Comparison of ENCODE assay signal across 1 cellular context in the genomic region with DNA sequence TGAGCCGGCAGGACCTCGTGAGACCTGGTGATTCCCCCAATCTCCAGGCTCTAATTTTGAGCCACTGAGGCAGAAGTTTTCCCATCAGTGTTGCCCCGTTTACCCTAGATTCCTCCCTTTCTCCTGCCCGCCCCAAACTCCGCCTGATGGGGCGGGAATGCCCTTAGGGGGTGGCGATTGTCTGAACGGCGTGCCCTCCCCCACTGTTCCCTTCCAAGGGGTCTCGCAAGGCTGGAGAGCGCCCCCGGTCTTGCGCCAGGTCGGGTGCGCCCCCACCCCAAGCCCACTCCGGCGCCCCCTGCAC.
TF ChIP-seq lines count a peak whose summit lies in the region.

No MANE protein-coding gene starts in this region.

TF ChIP-seq in HepG2, 621 proteins besides CTCF, POLR2A, EP300 and RAD21 (continues in another document):
- TF ChIP-seq NR1H2 (CRISPR knock-in tag; IDR thresholded peaks at IDR 0.05; ENCODE audit: borderline replicate concordance, low read depth): no peak; the same call in 1 of the 2 replicates
- TF ChIP-seq, protein P1, sequence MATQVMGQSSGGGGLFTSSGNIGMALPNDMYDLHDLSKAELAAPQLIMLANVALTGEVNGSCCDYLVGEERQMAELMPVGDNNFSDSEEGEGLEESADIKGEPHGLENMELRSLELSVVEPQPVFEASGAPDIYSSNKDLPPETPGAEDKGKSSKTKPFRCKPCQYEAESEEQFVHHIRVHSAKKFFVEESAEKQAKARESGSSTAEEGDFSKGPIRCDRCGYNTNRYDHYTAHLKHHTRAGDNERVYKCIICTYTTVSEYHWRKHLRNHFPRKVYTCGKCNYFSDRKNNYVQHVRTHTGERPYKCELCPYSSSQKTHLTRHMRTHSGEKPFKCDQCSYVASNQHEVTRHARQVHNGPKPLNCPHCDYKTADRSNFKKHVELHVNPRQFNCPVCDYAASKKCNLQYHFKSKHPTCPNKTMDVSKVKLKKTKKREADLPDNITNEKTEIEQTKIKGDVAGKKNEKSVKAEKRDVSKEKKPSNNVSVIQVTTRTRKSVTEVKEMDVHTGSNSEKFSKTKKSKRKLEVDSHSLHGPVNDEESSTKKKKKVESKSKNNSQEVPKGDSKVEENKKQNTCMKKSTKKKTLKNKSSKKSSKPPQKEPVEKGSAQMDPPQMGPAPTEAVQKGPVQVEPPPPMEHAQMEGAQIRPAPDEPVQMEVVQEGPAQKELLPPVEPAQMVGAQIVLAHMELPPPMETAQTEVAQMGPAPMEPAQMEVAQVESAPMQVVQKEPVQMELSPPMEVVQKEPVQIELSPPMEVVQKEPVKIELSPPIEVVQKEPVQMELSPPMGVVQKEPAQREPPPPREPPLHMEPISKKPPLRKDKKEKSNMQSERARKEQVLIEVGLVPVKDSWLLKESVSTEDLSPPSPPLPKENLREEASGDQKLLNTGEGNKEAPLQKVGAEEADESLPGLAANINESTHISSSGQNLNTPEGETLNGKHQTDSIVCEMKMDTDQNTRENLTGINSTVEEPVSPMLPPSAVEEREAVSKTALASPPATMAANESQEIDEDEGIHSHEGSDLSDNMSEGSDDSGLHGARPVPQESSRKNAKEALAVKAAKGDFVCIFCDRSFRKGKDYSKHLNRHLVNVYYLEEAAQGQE (IDR thresholded peaks at IDR 0.05; ENCODE audit: borderline replicate concordance in 1 of 2, low read depth in 1 of 2, low read length in 2 of 2): no peak
- TF ChIP-seq, protein P2, sequence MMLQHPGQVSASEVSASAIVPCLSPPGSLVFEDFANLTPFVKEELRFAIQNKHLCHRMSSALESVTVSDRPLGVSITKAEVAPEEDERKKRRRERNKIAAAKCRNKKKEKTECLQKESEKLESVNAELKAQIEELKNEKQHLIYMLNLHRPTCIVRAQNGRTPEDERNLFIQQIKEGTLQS (CRISPR knock-in tag; IDR thresholded peaks at IDR 0.05): no peak
- TF ChIP-seq ZFP37 (CRISPR knock-in tag; IDR thresholded peaks at IDR 0.05; ENCODE audit: borderline replicate concordance): 0 out of 2 replicates have a peak, but pooled peaks have one; percentile 8
- peak; percentile 79; the same call in 1 of the 2 replicates for TF ChIP-seq ZNF737 (CRISPR knock-in tag; IDR thresholded peaks at IDR 0.05; ENCODE audit: borderline replicate concordance)
- TF ChIP-seq, protein P3, sequence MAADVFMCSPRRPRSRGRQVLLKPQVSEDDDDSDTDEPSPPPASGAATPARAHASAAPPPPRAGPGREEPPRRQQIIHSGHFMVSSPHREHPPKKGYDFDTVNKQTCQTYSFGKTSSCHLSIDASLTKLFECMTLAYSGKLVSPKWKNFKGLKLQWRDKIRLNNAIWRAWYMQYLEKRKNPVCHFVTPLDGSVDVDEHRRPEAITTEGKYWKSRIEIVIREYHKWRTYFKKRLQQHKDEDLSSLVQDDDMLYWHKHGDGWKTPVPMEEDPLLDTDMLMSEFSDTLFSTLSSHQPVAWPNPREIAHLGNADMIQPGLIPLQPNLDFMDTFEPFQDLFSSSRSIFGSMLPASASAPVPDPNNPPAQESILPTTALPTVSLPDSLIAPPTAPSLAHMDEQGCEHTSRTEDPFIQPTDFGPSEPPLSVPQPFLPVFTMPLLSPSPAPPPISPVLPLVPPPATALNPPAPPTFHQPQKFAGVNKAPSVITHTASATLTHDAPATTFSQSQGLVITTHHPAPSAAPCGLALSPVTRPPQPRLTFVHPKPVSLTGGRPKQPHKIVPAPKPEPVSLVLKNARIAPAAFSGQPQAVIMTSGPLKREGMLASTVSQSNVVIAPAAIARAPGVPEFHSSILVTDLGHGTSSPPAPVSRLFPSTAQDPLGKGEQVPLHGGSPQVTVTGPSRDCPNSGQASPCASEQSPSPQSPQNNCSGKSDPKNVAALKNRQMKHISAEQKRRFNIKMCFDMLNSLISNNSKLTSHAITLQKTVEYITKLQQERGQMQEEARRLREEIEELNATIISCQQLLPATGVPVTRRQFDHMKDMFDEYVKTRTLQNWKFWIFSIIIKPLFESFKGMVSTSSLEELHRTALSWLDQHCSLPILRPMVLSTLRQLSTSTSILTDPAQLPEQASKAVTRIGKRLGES (CRISPR knock-in tag; IDR thresholded peaks at IDR 0.05; ENCODE audit: borderline replicate concordance): no peak
- TF ChIP-seq SKI (IDR thresholded peaks at IDR 0.05; ENCODE audit: partially characterized antibody): no peak
- TF ChIP-seq, protein P4, sequence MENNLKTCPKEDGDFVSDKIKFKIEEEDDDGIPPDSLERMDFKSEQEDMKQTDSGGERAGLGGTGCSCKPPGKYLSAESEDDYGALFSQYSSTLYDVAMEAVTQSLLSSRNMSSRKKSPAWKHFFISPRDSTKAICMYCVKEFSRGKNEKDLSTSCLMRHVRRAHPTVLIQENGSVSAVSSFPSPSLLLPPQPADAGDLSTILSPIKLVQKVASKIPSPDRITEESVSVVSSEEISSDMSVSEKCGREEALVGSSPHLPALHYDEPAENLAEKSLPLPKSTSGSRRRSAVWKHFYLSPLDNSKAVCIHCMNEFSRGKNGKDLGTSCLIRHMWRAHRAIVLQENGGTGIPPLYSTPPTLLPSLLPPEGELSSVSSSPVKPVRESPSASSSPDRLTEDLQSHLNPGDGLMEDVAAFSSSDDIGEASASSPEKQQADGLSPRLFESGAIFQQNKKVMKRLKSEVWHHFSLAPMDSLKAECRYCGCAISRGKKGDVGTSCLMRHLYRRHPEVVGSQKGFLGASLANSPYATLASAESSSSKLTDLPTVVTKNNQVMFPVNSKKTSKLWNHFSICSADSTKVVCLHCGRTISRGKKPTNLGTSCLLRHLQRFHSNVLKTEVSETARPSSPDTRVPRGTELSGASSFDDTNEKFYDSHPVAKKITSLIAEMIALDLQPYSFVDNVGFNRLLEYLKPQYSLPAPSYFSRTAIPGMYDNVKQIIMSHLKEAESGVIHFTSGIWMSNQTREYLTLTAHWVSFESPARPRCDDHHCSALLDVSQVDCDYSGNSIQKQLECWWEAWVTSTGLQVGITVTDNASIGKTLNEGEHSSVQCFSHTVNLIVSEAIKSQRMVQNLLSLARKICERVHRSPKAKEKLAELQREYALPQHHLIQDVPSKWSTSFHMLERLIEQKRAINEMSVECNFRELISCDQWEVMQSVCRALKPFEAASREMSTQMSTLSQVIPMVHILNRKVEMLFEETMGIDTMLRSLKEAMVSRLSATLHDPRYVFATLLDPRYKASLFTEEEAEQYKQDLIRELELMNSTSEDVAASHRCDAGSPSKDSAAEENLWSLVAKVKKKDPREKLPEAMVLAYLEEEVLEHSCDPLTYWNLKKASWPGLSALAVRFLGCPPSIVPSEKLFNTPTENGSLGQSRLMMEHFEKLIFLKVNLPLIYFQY (CRISPR knock-in tag; IDR thresholded peaks at IDR 0.05; ENCODE audit: borderline replicate concordance): 0 out of 2 replicates have a peak, but pooled peaks have one; percentile 4
- no peak for TF ChIP-seq ZNF619 (CRISPR knock-in tag; IDR thresholded peaks at IDR 0.05)
- TF ChIP-seq YEATS2 (CRISPR knock-in tag; IDR thresholded peaks at IDR 0.05; ENCODE audit: borderline replicate concordance): no peak
- TF ChIP-seq ZNF781 (CRISPR knock-in tag; IDR thresholded peaks at IDR 0.05; ENCODE audit: borderline replicate concordance, not compliant biosample characterization): peak; percentile 2
- TF ChIP-seq, protein P5, sequence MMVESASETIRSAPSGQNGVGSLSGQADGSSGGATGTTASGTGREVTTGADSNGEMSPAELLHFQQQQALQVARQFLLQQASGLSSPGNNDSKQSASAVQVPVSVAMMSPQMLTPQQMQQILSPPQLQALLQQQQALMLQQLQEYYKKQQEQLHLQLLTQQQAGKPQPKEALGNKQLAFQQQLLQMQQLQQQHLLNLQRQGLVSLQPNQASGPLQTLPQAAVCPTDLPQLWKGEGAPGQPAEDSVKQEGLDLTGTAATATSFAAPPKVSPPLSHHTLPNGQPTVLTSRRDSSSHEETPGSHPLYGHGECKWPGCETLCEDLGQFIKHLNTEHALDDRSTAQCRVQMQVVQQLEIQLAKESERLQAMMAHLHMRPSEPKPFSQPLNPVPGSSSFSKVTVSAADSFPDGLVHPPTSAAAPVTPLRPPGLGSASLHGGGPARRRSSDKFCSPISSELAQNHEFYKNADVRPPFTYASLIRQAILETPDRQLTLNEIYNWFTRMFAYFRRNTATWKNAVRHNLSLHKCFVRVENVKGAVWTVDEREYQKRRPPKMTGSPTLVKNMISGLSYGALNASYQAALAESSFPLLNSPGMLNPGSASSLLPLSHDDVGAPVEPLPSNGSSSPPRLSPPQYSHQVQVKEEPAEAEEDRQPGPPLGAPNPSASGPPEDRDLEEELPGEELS (CRISPR knock-in tag; IDR thresholded peaks at IDR 0.05): 0 out of 2 replicates have a peak, but pooled peaks have one; percentile 14
- TF ChIP-seq, protein P6, sequence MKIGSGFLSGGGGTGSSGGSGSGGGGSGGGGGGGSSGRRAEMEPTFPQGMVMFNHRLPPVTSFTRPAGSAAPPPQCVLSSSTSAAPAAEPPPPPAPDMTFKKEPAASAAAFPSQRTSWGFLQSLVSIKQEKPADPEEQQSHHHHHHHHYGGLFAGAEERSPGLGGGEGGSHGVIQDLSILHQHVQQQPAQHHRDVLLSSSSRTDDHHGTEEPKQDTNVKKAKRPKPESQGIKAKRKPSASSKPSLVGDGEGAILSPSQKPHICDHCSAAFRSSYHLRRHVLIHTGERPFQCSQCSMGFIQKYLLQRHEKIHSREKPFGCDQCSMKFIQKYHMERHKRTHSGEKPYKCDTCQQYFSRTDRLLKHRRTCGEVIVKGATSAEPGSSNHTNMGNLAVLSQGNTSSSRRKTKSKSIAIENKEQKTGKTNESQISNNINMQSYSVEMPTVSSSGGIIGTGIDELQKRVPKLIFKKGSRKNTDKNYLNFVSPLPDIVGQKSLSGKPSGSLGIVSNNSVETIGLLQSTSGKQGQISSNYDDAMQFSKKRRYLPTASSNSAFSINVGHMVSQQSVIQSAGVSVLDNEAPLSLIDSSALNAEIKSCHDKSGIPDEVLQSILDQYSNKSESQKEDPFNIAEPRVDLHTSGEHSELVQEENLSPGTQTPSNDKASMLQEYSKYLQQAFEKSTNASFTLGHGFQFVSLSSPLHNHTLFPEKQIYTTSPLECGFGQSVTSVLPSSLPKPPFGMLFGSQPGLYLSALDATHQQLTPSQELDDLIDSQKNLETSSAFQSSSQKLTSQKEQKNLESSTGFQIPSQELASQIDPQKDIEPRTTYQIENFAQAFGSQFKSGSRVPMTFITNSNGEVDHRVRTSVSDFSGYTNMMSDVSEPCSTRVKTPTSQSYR (CRISPR knock-in tag; IDR thresholded peaks at IDR 0.05; ENCODE audit: borderline replicate concordance): peak; percentile 22; the same call in 1 of the 2 replicates
- no peak for TF ChIP-seq HOXA3 (CRISPR knock-in tag; IDR thresholded peaks at IDR 0.05)
- TF ChIP-seq, protein P7, sequence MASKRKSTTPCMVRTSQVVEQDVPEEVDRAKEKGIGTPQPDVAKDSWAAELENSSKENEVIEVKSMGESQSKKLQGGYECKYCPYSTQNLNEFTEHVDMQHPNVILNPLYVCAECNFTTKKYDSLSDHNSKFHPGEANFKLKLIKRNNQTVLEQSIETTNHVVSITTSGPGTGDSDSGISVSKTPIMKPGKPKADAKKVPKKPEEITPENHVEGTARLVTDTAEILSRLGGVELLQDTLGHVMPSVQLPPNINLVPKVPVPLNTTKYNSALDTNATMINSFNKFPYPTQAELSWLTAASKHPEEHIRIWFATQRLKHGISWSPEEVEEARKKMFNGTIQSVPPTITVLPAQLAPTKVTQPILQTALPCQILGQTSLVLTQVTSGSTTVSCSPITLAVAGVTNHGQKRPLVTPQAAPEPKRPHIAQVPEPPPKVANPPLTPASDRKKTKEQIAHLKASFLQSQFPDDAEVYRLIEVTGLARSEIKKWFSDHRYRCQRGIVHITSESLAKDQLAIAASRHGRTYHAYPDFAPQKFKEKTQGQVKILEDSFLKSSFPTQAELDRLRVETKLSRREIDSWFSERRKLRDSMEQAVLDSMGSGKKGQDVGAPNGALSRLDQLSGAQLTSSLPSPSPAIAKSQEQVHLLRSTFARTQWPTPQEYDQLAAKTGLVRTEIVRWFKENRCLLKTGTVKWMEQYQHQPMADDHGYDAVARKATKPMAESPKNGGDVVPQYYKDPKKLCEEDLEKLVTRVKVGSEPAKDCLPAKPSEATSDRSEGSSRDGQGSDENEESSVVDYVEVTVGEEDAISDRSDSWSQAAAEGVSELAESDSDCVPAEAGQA (IDR thresholded peaks at IDR 0.05; ENCODE audit: low read depth): no peak
- TF ChIP-seq, protein P7 (CRISPR knock-in tag; IDR thresholded peaks at IDR 0.05; ENCODE audit: borderline replicate concordance): peak; percentile 58; the same call in 1 of the 2 replicates
- TF ChIP-seq, protein P8, sequence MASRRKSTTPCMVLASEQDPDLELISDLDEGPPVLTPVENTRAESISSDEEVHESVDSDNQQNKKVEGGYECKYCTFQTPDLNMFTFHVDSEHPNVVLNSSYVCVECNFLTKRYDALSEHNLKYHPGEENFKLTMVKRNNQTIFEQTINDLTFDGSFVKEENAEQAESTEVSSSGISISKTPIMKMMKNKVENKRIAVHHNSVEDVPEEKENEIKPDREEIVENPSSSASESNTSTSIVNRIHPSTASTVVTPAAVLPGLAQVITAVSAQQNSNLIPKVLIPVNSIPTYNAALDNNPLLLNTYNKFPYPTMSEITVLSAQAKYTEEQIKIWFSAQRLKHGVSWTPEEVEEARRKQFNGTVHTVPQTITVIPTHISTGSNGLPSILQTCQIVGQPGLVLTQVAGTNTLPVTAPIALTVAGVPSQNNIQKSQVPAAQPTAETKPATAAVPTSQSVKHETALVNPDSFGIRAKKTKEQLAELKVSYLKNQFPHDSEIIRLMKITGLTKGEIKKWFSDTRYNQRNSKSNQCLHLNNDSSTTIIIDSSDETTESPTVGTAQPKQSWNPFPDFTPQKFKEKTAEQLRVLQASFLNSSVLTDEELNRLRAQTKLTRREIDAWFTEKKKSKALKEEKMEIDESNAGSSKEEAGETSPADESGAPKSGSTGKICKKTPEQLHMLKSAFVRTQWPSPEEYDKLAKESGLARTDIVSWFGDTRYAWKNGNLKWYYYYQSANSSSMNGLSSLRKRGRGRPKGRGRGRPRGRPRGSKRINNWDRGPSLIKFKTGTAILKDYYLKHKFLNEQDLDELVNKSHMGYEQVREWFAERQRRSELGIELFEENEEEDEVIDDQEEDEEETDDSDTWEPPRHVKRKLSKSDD (CRISPR knock-in tag; IDR thresholded peaks at IDR 0.05; ENCODE audit: low read depth): 0 out of 2 replicates have a peak, but pooled peaks have one; percentile 61
- TF ChIP-seq ZNF616 (CRISPR knock-in tag; IDR thresholded peaks at IDR 0.05; ENCODE audit: low read depth): no peak; the same call in 1 of the 2 replicates
- TF ChIP-seq ZNF232 (CRISPR knock-in tag; IDR thresholded peaks at IDR 0.05; ENCODE audit: borderline replicate concordance): 0 out of 2 replicates have a peak, but pooled peaks have one; percentile 46
- no peak for TF ChIP-seq NAIF1 (CRISPR knock-in tag; IDR thresholded peaks at IDR 0.05; ENCODE audit: borderline replicate concordance)
